1 cellular context compared by ENCODE assay signal in genomic region chr6:81491486-81492101, GRCh38.
TF ChIP-seq lines count a peak whose summit lies in the region.

No MANE protein-coding gene starts in this region.

TF ChIP-seq in HepG2, 621 proteins besides CTCF, POLR2A, EP300 and RAD21 (continued from another document and continues in another):
- TF ChIP-seq NAIF1 (CRISPR knock-in tag; IDR thresholded peaks at IDR 0.05; ENCODE audit: borderline replicate concordance) (no peak), SPEN (CRISPR knock-in tag; IDR thresholded peaks at IDR 0.05; ENCODE audit: low read depth) (no peak), AHDC1 (CRISPR knock-in tag; IDR thresholded peaks at IDR 0.05; ENCODE audit: borderline replicate concordance) (peak; percentile 97), FLYWCH1 (CRISPR knock-in tag; IDR thresholded peaks at IDR 0.05) (no peak), MLLT10 (CRISPR knock-in tag; IDR thresholded peaks at IDR 0.05) (no peak), HOXA5 (CRISPR knock-in tag; IDR thresholded peaks at IDR 0.05) (no peak), PRDM4 (CRISPR knock-in tag; IDR thresholded peaks at IDR 0.05; ENCODE audit: borderline replicate concordance) (no peak), SAFB2 (CRISPR knock-in tag; IDR thresholded peaks at IDR 0.05; ENCODE audit: borderline replicate concordance, low read depth) (no peak), KDM6A (CRISPR knock-in tag; IDR thresholded peaks at IDR 0.05; ENCODE audit: low read depth) (peak; percentile 67; the same call in 1 of the 2 replicates), MED1 (CRISPR knock-in tag; IDR thresholded peaks at IDR 0.05) (peak; percentile 47), HHEX (CRISPR knock-in tag; IDR thresholded peaks at IDR 0.05) (no peak), FOXP1 (IDR thresholded peaks at IDR 0.05) (no peak), FOXP1 (CRISPR knock-in tag; IDR thresholded peaks at IDR 0.05) (peak; percentile 84), HNF4A (CRISPR knock-in tag; IDR thresholded peaks at IDR 0.05) (peak; percentile 83), GATAD2A (CRISPR knock-in tag; IDR thresholded peaks at IDR 0.05) (peak; percentile 83), NFIC (IDR thresholded peaks at IDR 0.05; ENCODE audit: low read length) (peak; percentile 79; the same call in 1 of the 2 replicates), SRSF4 (IDR thresholded peaks at IDR 0.05; ENCODE audit: low read depth, low read length, poor library complexity, severe bottlenecking) (no peak), MIXL1 (CRISPR knock-in tag; IDR thresholded peaks at IDR 0.05) (peak; percentile 18; the same call in 1 of the 2 replicates), MAFK (conservative IDR thresholded peaks at IDR 0.05 in 1 of 2, IDR thresholded peaks at IDR 0.05 in 1 of 2; ENCODE audit: low read length in 2 of 2) (peak; percentile 96 to 98), ZBTB7B (CRISPR knock-in tag; IDR thresholded peaks at IDR 0.05) (no peak), MAFF (IDR thresholded peaks at IDR 0.05; ENCODE audit: low read depth, low read length) (peak; percentile 93), POGZ (CRISPR knock-in tag; IDR thresholded peaks at IDR 0.05) (peak; percentile 45; the same call in 1 of the 2 replicates), MLX (CRISPR knock-in tag; IDR thresholded peaks at IDR 0.05) (peak; percentile 97), SRY (CRISPR knock-in tag; IDR thresholded peaks at IDR 0.05) (no peak), TFE3 (CRISPR knock-in tag; IDR thresholded peaks at IDR 0.05) (peak; percentile 90), ARID3A (IDR thresholded peaks at IDR 0.05; ENCODE audit: low read depth, low read length) (0 out of 2 replicates have a peak, but pooled peaks have one; percentile 26), FOXA3 (CRISPR knock-in tag; IDR thresholded peaks at IDR 0.05) (peak; percentile 87), ZNF619 (CRISPR knock-in tag; IDR thresholded peaks at IDR 0.05) (no peak), ISL2 (CRISPR knock-in tag; IDR thresholded peaks at IDR 0.05) (0 out of 2 replicates have a peak, but pooled peaks have one; percentile 35), PAF1 (CRISPR knock-in tag; IDR thresholded peaks at IDR 0.05) (no peak), ATF2 (CRISPR knock-in tag; IDR thresholded peaks at IDR 0.05) (0 out of 2 replicates have a peak, but pooled peaks have one; percentile 39), THAP7 (CRISPR knock-in tag; IDR thresholded peaks at IDR 0.05) (no peak), ARID5B (CRISPR knock-in tag; IDR thresholded peaks at IDR 0.05) (peak; percentile 90), KLF6 (CRISPR knock-in tag; IDR thresholded peaks at IDR 0.05) (0 out of 2 replicates have a peak, but pooled peaks have one; percentile 36), SOX13 (IDR thresholded peaks at IDR 0.05) (no peak), SOX13 (CRISPR knock-in tag; conservative IDR thresholded peaks at IDR 0.05 in 1 of 2, IDR thresholded peaks at IDR 0.05 in 1 of 2) (peak in 1 of 2 experiments; percentile 82; a peak in 2 of 4 replicates), ZNF652 (CRISPR knock-in tag; IDR thresholded peaks at IDR 0.05; ENCODE audit: borderline replicate concordance, low read depth) (no peak), FOXP4 (CRISPR knock-in tag; IDR thresholded peaks at IDR 0.05) (peak; percentile 25; the same call in 1 of the 2 replicates), CENPBD1 (CRISPR knock-in tag; IDR thresholded peaks at IDR 0.05; ENCODE audit: borderline replicate concordance, low read depth) (no peak), TEAD2 (CRISPR knock-in tag; IDR thresholded peaks at IDR 0.05) (no peak), HDAC1 (CRISPR knock-in tag; IDR thresholded peaks at IDR 0.05) (peak; percentile 34; the same call in 1 of the 2 replicates)
